In genomic region chr10:70169661-70170364, GRCh38 we compare ENCODE assay signal across 8 cellular contexts. TPM values are rescaled to one million over a fixed set of nuclear protein-coding genes. Genes with fewer than 3 reads are reported as not detected.
DNase-seq lines count a peak whose midpoint lies in the region; ATAC-seq, FAIRE-seq and TF ChIP-seq lines count a peak whose summit lies in the region.

No MANE protein-coding gene starts in this region.

- no peak for FAIRE-seq in A549 (lab: Jason Lieb, UNC)

- no peak for TF ChIP-seq RAD21 in A549 (conservative IDR thresholded peaks at IDR 0.05 in 1 of 2, IDR thresholded peaks at IDR 0.05 in 1 of 2)
- no peak for TF ChIP-seq RAD21 in liver (IDR thresholded peaks at IDR 0.05)

- H3K36me3 ChIP-seq in breast epithelium (no peaks in the 10 kb centered on the region), liver (ENCODE audit: control insufficient read depth in 4 of 4, insufficient read depth in 3 of 4, low read depth in 1 of 4, low read length in 3 of 4) (peaks cover 0 to 5% (median 1%) of the 10 kb centered on the region in 4 donors), testis (ENCODE audit: low read depth, missing control alignments) (no peaks in the 10 kb centered on the region)

- H3K4me1 ChIP-seq in A549 (peaks cover 22% of the 10 kb centered on the region; the same call in 2 of the 3 replicates), breast epithelium (peaks cover 0 to 5% of the 10 kb centered on the region in 2 donors), liver (ENCODE audit: control insufficient read depth in 4 of 4, insufficient read depth in 4 of 4, low read length in 3 of 4) (peaks cover 1 to 27% (median 11%) of the 10 kb centered on the region in 4 donors), testis (peaks cover 17% of the 10 kb centered on the region)

- H3K27ac ChIP-seq in A549 (peak overlapping the region; percentile 80 to 89), breast epithelium (peak overlapping the region; percentile 95 to 97), liver (ENCODE audit: low read depth in 1 of 2, low read length in 2 of 2) (peak overlapping the region; percentile 91 to 92), testis (peak overlapping the region; percentile 89 to 96)

- intact Hi-C loops in breast epithelium (cut with DNase I; ENCODE audit: low total_unique reads) (no loop called here), testis (cut with DNase I; ENCODE audit: low total_unique reads) (no loop called here), posterior vena cava (cut with DNase I) (no loop called here)

- peak overlapping the region; percentile 94 to 95 for H3K9ac ChIP-seq in liver (ENCODE audit: low read depth in 1 of 2, low read length in 2 of 2)

- peak overlapping the region; percentile 85 for H3K4me2 ChIP-seq in A549

- WGBS in A549 (ENCODE audit: missing lambda C conversion rate) = 2% methylated on average over 31 of the region's 39 CpGs
- under 1% methylated on average over 39 of the region's 39 CpGs for WGBS in liver
- 0 to 1% methylated on average over 16 to 30 of the region's 39 CpGs for WGBS in testis, 2 donors

- TF ChIP-seq POLR2A in A549 (IDR thresholded peaks at IDR 0.05; ENCODE audit: low read length) = no peak
- TF ChIP-seq POLR2A in breast epithelium (IDR thresholded peaks at IDR 0.05) = no peak
- no peak for TF ChIP-seq POLR2A in testis (IDR thresholded peaks at IDR 0.05)

- CTCF ChIA-PET in A549 (lab: Yijun Ruan, JAX) = interaction anchor here (0.7 to 4.5 kb wide), 4 partner anchors 21 to 91 kb away, joined by 3 to 33 read pairs (median 6); partner anchors contain the start of gene TYSND1

- H3K27me3 ChIP-seq in breast epithelium (no peaks in the 10 kb centered on the region), liver (ENCODE audit: control insufficient read depth in 4 of 4, insufficient read depth in 4 of 4, low read length in 3 of 4) (no peaks in the 10 kb centered on the region), testis (no peaks in the 10 kb centered on the region)

- no peaks in the 10 kb centered on the region for H3K9me3 ChIP-seq in A549
- H3K9me3 ChIP-seq in breast epithelium = no peaks in the 10 kb centered on the region
- H3K9me3 ChIP-seq in liver (ENCODE audit: control insufficient read depth in 4 of 4, low read length in 3 of 4) = no peaks in the 10 kb centered on the region
- H3K9me3 ChIP-seq in testis = no peaks in the 10 kb centered on the region

- ATAC-seq in A549 = peak; percentile 61 to 64
- ATAC-seq in GM19438 (IDR thresholded peaks at IDR 0.05; ENCODE audit: low read depth, unreplicated experiment) = peak; percentile 10

- POLR2A ChIA-PET in A549 (lab: Yijun Ruan, JAX) = interaction anchor here (0.6 to 2.2 kb wide), 26 partner anchors 9 to 1703 kb away, joined by 3 to 52 read pairs (median 4); partner anchors contain the start of genes EIF4EBP2, PPA1 and TYSND1

- TF ChIP-seq CTCF in A549 (IDR thresholded peaks at IDR 0.05) (no peak), LNCaP clone FGC (IDR thresholded peaks at IDR 0.05; ENCODE audit: control insufficient read depth, extremely low read depth, insufficient read depth) (no peak), breast epithelium (IDR thresholded peaks at IDR 0.05) (no peak), liver (IDR thresholded peaks at IDR 0.05; ENCODE audit: low read depth, low read length, missing input control) (no peak), testis (IDR thresholded peaks at IDR 0.05) (no peak)

- no peak for TF ChIP-seq EP300 in A549 (IDR thresholded peaks at IDR 0.05)

- DNase-seq in A549 (ENCODE audit: low read depth in 1 of 2, low spot score in 1 of 2) (no peak), LNCaP clone FGC (ENCODE audit: low read depth) (no peak), breast epithelium (ENCODE audit: low spot score in 2 of 2) (peak in 1 of 2 donors; percentile 26), testis (no peak), GF-D8 (lab: John Stamatoyannopoulos, UW) (no peak), posterior vena cava (ENCODE audit: low spot score) (no peak)

- H3K4me3 ChIP-seq in A549 (peak overlapping the region; percentile 92), LNCaP clone FGC (ENCODE audit: low read depth, low read length) (peak overlapping the region; percentile 97), breast epithelium (peak overlapping the region; percentile 78 to 95 (median 91)), liver (ENCODE audit: low read depth in 1 of 3, low read length in 3 of 3) (peak overlapping the region; percentile 81 to 99 (median 89)), testis (peak overlapping the region; percentile 80 to 99)

TF ChIP-seq in A549, 52 proteins besides CTCF, POLR2A, EP300 and RAD21 (continues in another document):
- TF ChIP-seq PHF8 (IDR thresholded peaks at IDR 0.05; ENCODE audit: borderline replicate concordance, low read depth) = peak; percentile 15; the same call in 1 of the 2 replicates
- TF ChIP-seq MYC (IDR thresholded peaks at IDR 0.05; ENCODE audit: borderline replicate concordance, low read length) = no peak

TF ChIP-seq in liver, 16 proteins besides CTCF, POLR2A, EP300 and RAD21 (continues in another document):
- TF ChIP-seq YY1 (IDR thresholded peaks at IDR 0.05) (no peak), GABPA (IDR thresholded peaks at IDR 0.05 in 1 of 2, conservative IDR thresholded peaks at IDR 0.05 in 1 of 2) (no peak), FOXA1 (IDR thresholded peaks at IDR 0.05) (no peak), EGR1 (IDR thresholded peaks at IDR 0.05; ENCODE audit: low read depth in 2 of 2) (no peak), MAX (IDR thresholded peaks at IDR 0.05) (no peak), HNF4A (conservative IDR thresholded peaks at IDR 0.05) (no peak), ATF3 (IDR thresholded peaks at IDR 0.05) (no peak), TAF1 (conservative IDR thresholded peaks at IDR 0.05) (no peak), SP1 (IDR thresholded peaks at IDR 0.05) (no peak), NR2F2 (IDR thresholded peaks at IDR 0.05) (no peak), JUND (IDR thresholded peaks at IDR 0.05) (no peak), RXRA (IDR thresholded peaks at IDR 0.05) (no peak), HNF4G (IDR thresholded peaks at IDR 0.05) (no peak), ZBTB33 (IDR thresholded peaks at IDR 0.05) (no peak), FOXA2 (IDR thresholded peaks at IDR 0.05) (no peak)

RNA-seq across cellular contexts. Expression of gene SAR1A, which starts 0.5 kb away (rescaled TPM):
- polyA plus RNA-seq in A549 (2011; rRNA removed) (75.6 and 80.7 TPM in 2 replicates), A549 (2017; fragmentation: RNase III; extraction: RNeasy Plus Mini Kit Qiagen cat#74134 plus additional on column Dnase treatment) (55.8 to 57.7 TPM (median 57.5 TPM) in 3 replicates), liver (10 to 100 TPM; 34.9 to 45.2 TPM), testis (ENCODE audit: insufficient read depth, low read depth, low replicate concordance) (49.7 TPM)
- 22.8 and 23.9 TPM in 2 replicates for polyA plus RNA-seq in A549 (2012; cell fraction: cytosol; rRNA removed)
- polyA plus RNA-seq in A549 (2012; cell fraction: nucleus; rRNA removed) = 12.0 and 23.2 TPM in 2 replicates
- polyA minus RNA-seq in A549 (2011; rRNA and poly(A)+ RNA removed) = 93.9 and 107 TPM in 2 replicates
- total RNA-seq in breast epithelium (10 to 100 TPM; 87.5 to 95.4 (median 95.4) TPM), liver (10 to 100 TPM; 58.0 to 58.4 TPM), testis (10 to 100 TPM; 45.2 to 55.2 TPM), posterior vena cava (100 to 1,000 TPM; 123 to 129 TPM)

RNA-seq across cellular contexts. Expression of gene TYSND1, which starts 23.3 kb away (rescaled TPM):
- polyA plus RNA-seq in A549 (2011; rRNA removed) (10.9 and 12.6 TPM in 2 replicates), A549 (2017; fragmentation: RNase III; extraction: RNeasy Plus Mini Kit Qiagen cat#74134 plus additional on column Dnase treatment) (16.6 to 20.7 TPM (median 20.0 TPM) in 3 replicates), liver (1 to 10 TPM; 3.9 to 4.9 TPM), testis (ENCODE audit: insufficient read depth, low read depth, low replicate concordance) (66.8 TPM)
- 15.0 and 20.4 TPM in 2 replicates for polyA plus RNA-seq in A549 (2012; cell fraction: cytosol; rRNA removed)
- polyA plus RNA-seq in A549 (2012; cell fraction: nucleus; rRNA removed) = 44.1 and 49.5 TPM in 2 replicates
- 8.9 and 11.2 TPM in 2 replicates for polyA minus RNA-seq in A549 (2011; rRNA and poly(A)+ RNA removed)
- total RNA-seq in breast epithelium (10 to 100 TPM; 12.5 to 19.9 (median 19.7) TPM), liver (10 to 100 TPM in 1 of 2 donors, 1 to 10 TPM in 1; 9.5 to 11.3 TPM), testis (10 to 100 TPM; 33.8 to 45.4 TPM), posterior vena cava (1 to 10 TPM; 5.3 to 6.3 TPM)

RNA-seq across cellular contexts. Expression of gene AIFM2, which starts 37.2 kb away (rescaled TPM):
- polyA plus RNA-seq in A549 (2011; rRNA removed) (27.6 and 30.0 TPM in 2 replicates), A549 (2017; fragmentation: RNase III; extraction: RNeasy Plus Mini Kit Qiagen cat#74134 plus additional on column Dnase treatment) (34.8 to 36.1 TPM (median 35.5 TPM) in 3 replicates), liver (10 to 100 TPM in 1 of 2 donors, 1 to 10 TPM in 1; 9.8 to 20.3 TPM), testis (ENCODE audit: insufficient read depth, low read depth, low replicate concordance) (9.7 TPM)
- 37.3 and 43.3 TPM in 2 replicates for polyA plus RNA-seq in A549 (2012; cell fraction: cytosol; rRNA removed)
- polyA plus RNA-seq in A549 (2012; cell fraction: nucleus; rRNA removed) = 36.1 and 36.7 TPM in 2 replicates
- 21.0 and 24.5 TPM in 2 replicates for polyA minus RNA-seq in A549 (2011; rRNA and poly(A)+ RNA removed)
- total RNA-seq in breast epithelium (10 to 100 TPM; 14.3 to 42.1 (median 33.1) TPM), liver (1 to 10 TPM; 5.0 to 9.5 TPM), testis (1 to 10 TPM; 7.1 TPM), posterior vena cava (10 to 100 TPM in 1 of 2 donors, 1 to 10 TPM in 1; 9.6 to 12.6 TPM)
